ENCODE assay signal across 16 cellular contexts in genomic region chr12:1731019-1731687, GRCh38. TPM values are rescaled to one million over a fixed set of nuclear protein-coding genes. Genes with fewer than 3 reads are reported as not detected.
DNase-seq lines count a peak whose midpoint lies in the region; TF ChIP-seq lines count a peak whose summit lies in the region.
"Had no signal": no experiment of that assay in that cellular context is flagged by ENCODE, and none has a peak within 500 bp of the region (broad histone marks: within the 10 kb centered on the region; RNA-seq: fewer than 3 reads in every experiment).

No MANE protein-coding gene starts in this region.

- in situ Hi-C loops in transverse colon (cut with MboI; ENCODE audit: low pct_ligation_motif_present in 1 of 4, low pct_unique_long_range_greater_than_20kb in 1 of 4, low sequenced_read_pairs in 3 of 4), result no loop called here

- no peak overlapping the region for H2AFZ ChIP-seq in trophoblast cell (ENCODE audit: insufficient read depth, low read length, poor library complexity)

- H3K27me3 Mint-ChIP-seq in activated naive CD4-positive, alpha-beta T cell treated with anti-CD3 and anti-CD28 coated beads, Interleukin-2, amount 10 ng/mL, durations not matched to agents 7 days and 5 days, result no peaks in the 10 kb centered on the region
- H3K27me3 Mint-ChIP-seq: CD8-positive, alpha-beta memory T cell had no signal

- H3K4me1 Mint-ChIP-seq in activated naive CD4-positive, alpha-beta T cell treated with anti-CD3 and anti-CD28 coated beads, Interleukin-2, amount 10 ng/mL, durations not matched to agents 7 days and 5 days, result peaks cover 23% of the 10 kb centered on the region

- no peak overlapping the region for H2AK5ac ChIP-seq in trophoblast cell (ENCODE audit: low read length)

- no peak for TF ChIP-seq EP300 in transverse colon (IDR thresholded peaks at IDR 0.05; ENCODE audit: low read depth)

- H3K4me1 ChIP-seq in trophoblast cell (ENCODE audit: control insufficient read depth in 1 of 2, insufficient read depth in 2 of 2, low read length in 2 of 2) (no peaks in the 10 kb centered on the region), transverse colon (peaks cover 9 to 30% (median 18%) of the 10 kb centered on the region in 4 donors)
- H3K4me1 ChIP-seq: Caco-2 had no signal

- CTCF ChIA-PET in activated naive CD4-positive, alpha-beta T cell treated with anti-CD3 and anti-CD28 coated beads, Interleukin-2, amount 10 ng/mL, durations not matched to agents 7 days and 5 days (lab: Charles Lee), result no interaction called here

- no peaks in the 10 kb centered on the region for H3K79me2 ChIP-seq in trophoblast cell (ENCODE audit: control insufficient read depth, insufficient read depth, low read length, poor library complexity)

- no peak overlapping the region for H3K4me3 ChIP-seq in trophoblast cell (ENCODE audit: low read depth, low read length)
- H3K4me3 ChIP-seq in transverse colon, result no peak overlapping the region
- H3K4me3 ChIP-seq: BLaER1 had no signal

- H3K14ac ChIP-seq in trophoblast cell (ENCODE audit: low read length), result no peak overlapping the region

- no peak overlapping the region for H2BK5ac ChIP-seq in trophoblast cell (ENCODE audit: low read depth, low read length, poor library complexity)

- H3K18ac ChIP-seq in trophoblast cell (ENCODE audit: low read length), result no peak overlapping the region

- H4K91ac ChIP-seq in trophoblast cell (ENCODE audit: low read depth, low read length), result no peak overlapping the region

- peaks cover 23% of the 10 kb centered on the region for H3K36me3 Mint-ChIP-seq in activated naive CD4-positive, alpha-beta T cell treated with anti-CD3 and anti-CD28 coated beads, Interleukin-2, amount 10 ng/mL, durations not matched to agents 7 days and 5 days

- H3K27ac ChIP-seq in trophoblast cell (ENCODE audit: low read depth, low read length), result no peak overlapping the region
- peak overlapping the region; percentile 1 to 65 (median 34) for H3K27ac ChIP-seq in transverse colon
- H3K27ac ChIP-seq: BLaER1 had no signal

- TF ChIP-seq CTCF in transverse colon (IDR thresholded peaks at IDR 0.05), result no peak

- H3K36me3 ChIP-seq in trophoblast cell (ENCODE audit: control insufficient read depth in 1 of 2, insufficient read depth in 2 of 2, low read length in 2 of 2) (peaks cover 0 to 2% of the 10 kb centered on the region in 2 experiments), transverse colon (peaks cover 0 to 7% (median 0%) of the 10 kb centered on the region in 4 donors)

- H3K4me2 ChIP-seq in trophoblast cell (ENCODE audit: low read length), result no peak overlapping the region
- H3K4me2 ChIP-seq: BLaER1 had no signal

- no peak overlapping the region for H4K12ac ChIP-seq in trophoblast cell (ENCODE audit: low read depth, low read length)

- H3K27me3 ChIP-seq in trophoblast cell (ENCODE audit: insufficient read depth, low read length), result no peaks in the 10 kb centered on the region
- no peaks in the 10 kb centered on the region for H3K27me3 ChIP-seq in transverse colon
- H3K27me3 ChIP-seq: BLaER1 had no signal

- H2BK120ac ChIP-seq in trophoblast cell (ENCODE audit: insufficient read depth, low read length, poor library complexity), result no peak overlapping the region

- H3K4ac ChIP-seq in trophoblast cell (ENCODE audit: low read depth, low read length), result peak overlapping the region; percentile 89

- peak overlapping the region; percentile 49 for H3K27ac Mint-ChIP-seq in activated naive CD4-positive, alpha-beta T cell treated with anti-CD3 and anti-CD28 coated beads, Interleukin-2, amount 10 ng/mL, durations not matched to agents 7 days and 5 days
- H3K27ac Mint-ChIP-seq: CD8-positive, alpha-beta memory T cell; HFFc6 had no signal

- no peak overlapping the region for H2BK12ac ChIP-seq in trophoblast cell (ENCODE audit: low read length)

- no peak for DNase-seq in activated naive CD4-positive, alpha-beta T cell treated with anti-CD3 and anti-CD28 coated beads, Interleukin-2, amount 10 ng/mL, durations not matched to agents 7 days and 5 days
- DNase-seq in activated naive CD4-positive, alpha-beta T cell (lab: John Stamatoyannopoulos, UW), result no peak
- peak; percentile 51 for DNase-seq in medulla oblongata (ENCODE audit: extremely low spot score)
- DNase-seq in trophoblast cell, result no peak
- DNase-seq in transverse colon, result no peak
- no peak for DNase-seq in GDM1 (lab: John Stamatoyannopoulos, UW)
- no peak for DNase-seq in DMS153 treated with DMSO at 0.1 percent for 48 hours (lab: John Stamatoyannopoulos, UW; ENCODE audit: unreplicated experiment)
- no peak for DNase-seq in globus pallidus (ENCODE audit: low spot score)
- DNase-seq: 8988T; AML-193; Caco-2; CD8-positive, alpha-beta memory T cell; DMS53; HCEC 1CT; HFFc6 had no signal

- H3K9me3 Mint-ChIP-seq in activated naive CD4-positive, alpha-beta T cell treated with anti-CD3 and anti-CD28 coated beads, Interleukin-2, amount 10 ng/mL, durations not matched to agents 7 days and 5 days, result no peaks in the 10 kb centered on the region
- H3K9me3 Mint-ChIP-seq: CD8-positive, alpha-beta memory T cell; HFFc6 had no signal

- H3K9ac ChIP-seq in trophoblast cell (ENCODE audit: low read length), result no peak overlapping the region
- H3K9ac ChIP-seq: BLaER1 had no signal

- H3K79me1 ChIP-seq in trophoblast cell (ENCODE audit: low read length), result no peaks in the 10 kb centered on the region

- intact Hi-C loops in transverse colon (cut with DNase I; ENCODE audit: low total_unique reads), result no loop called here

- H3K9me3 ChIP-seq in trophoblast cell (ENCODE audit: insufficient read depth, low read depth, low read length), result no peaks in the 10 kb centered on the region
- H3K9me3 ChIP-seq in transverse colon, result no peaks in the 10 kb centered on the region
- H3K9me3 ChIP-seq: Caco-2 had no signal

- TF ChIP-seq POLR2A in transverse colon (IDR thresholded peaks at IDR 0.05), result no peak

- no CpG with 5 or more reads among the region's 11 CpGs for WGBS in trophoblast cell (ENCODE audit: extremely low coverage, insufficient coverage, insufficient read length)
- WGBS in transverse colon (ENCODE audit: low coverage in 1 of 2), 2 donors, result 75 to 77% methylated on average over 7 to 11 of the region's 11 CpGs

- H3K4me3 Mint-ChIP-seq in activated naive CD4-positive, alpha-beta T cell treated with anti-CD3 and anti-CD28 coated beads, Interleukin-2, amount 10 ng/mL, durations not matched to agents 7 days and 5 days, result no peak overlapping the region
- H3K4me3 Mint-ChIP-seq: CD8-positive, alpha-beta memory T cell; HFFc6 had no signal

- H3K23ac ChIP-seq in trophoblast cell (ENCODE audit: low read length), result no peak overlapping the region

- no peak overlapping the region for H4K8ac ChIP-seq in trophoblast cell (ENCODE audit: low read depth, low read length)

RNA-seq across cellular contexts. Expression of gene ADIPOR2, which starts 40.3 kb away (rescaled TPM):
- polyA plus RNA-seq in trophoblast cell (2013), result 37.0 and 37.3 TPM in 2 replicates
- 10 to 100 TPM; 27.9 to 74.2 (median 52.1) TPM for total RNA-seq in transverse colon
